Comparison of ENCODE assay signal across 21 cellular contexts in genomic region chr11:61195016-61195695, GRCh38. TPM values are rescaled to one million over a fixed set of nuclear protein-coding genes. Genes with fewer than 3 reads are reported as not detected.
"Had no signal": no experiment of that assay in that cellular context is flagged by ENCODE, and none has a peak within 500 bp of the region (broad histone marks: within the 10 kb centered on the region; RNA-seq: fewer than 3 reads in every experiment).

No MANE protein-coding gene starts in this region.

- H3K4me3 ChIP-seq: ascending aorta, coronary artery, vagina had no signal

- H3K27ac ChIP-seq: ascending aorta, coronary artery, vagina had no signal

- DNase-seq: activated CD4-positive, alpha-beta T cell treated with anti-CD3 and anti-CD28 coated beads, Interleukin-2, amount 10 ng/mL, durations not matched to agents 24 days and 14 days; activated CD8-positive, alpha-beta T cell treated with anti-CD3 and anti-CD28 coated beads, Interleukin-2, amount 10 ng/mL, durations not matched to agents 7 days and 5 days; activated naive CD4-positive, alpha-beta T cell treated with anti-CD3 and anti-CD28 coated beads for 36 hours; activated naive CD8-positive, alpha-beta T cell treated with anti-CD3 and anti-CD28 coated beads, Interleukin-2, amount 50 U/mL, for 24 hours; activated T-cell treated with anti-CD3 and anti-CD28 coated beads, Interleukin-2, amount 50 U/mL, for 4 hours; erythroblast; foreskin melanocyte; hypothalamus; mesendoderm; naive thymus-derived CD8-positive, alpha-beta T cell; occipital lobe; stimulated activated CD4-positive, alpha-beta T cell treated with anti-CD3 and anti-CD28 coated beads, Interleukin-2, amount 100 ng/mL, for 24 hours; stimulated activated naive CD4-positive, alpha-beta T cell treated with Interleukin-2 at 50 U/mL for 16 hours; SW 1271; T-helper 9 cell; trophoblast cell had no signal

- ATAC-seq: activated CD8-positive, alpha-beta T cell treated with anti-CD3 and anti-CD28 coated beads, Interleukin-2, amount 10 ng/mL, durations not matched to agents 7 days and 5 days; activated naive CD8-positive, alpha-beta T cell treated with anti-CD3 and anti-CD28 coated beads, Interleukin-2, amount 50 U/mL, for 24 hours; activated T-cell treated with anti-CD3 and anti-CD28 coated beads, Interleukin-2, amount 50 U/mL, for 4 hours; naive thymus-derived CD8-positive, alpha-beta T cell had no signal

- H3K36me3 Mint-ChIP-seq: naive thymus-derived CD8-positive, alpha-beta T cell had no signal

- H3K9me3 Mint-ChIP-seq: activated T-cell treated with anti-CD3 and anti-CD28 coated beads, Interleukin-2, amount 50 U/mL, for 4 hours; central memory CD8-positive, alpha-beta T cell; naive thymus-derived CD8-positive, alpha-beta T cell had no signal

- FAIRE-seq: keratinocyte had no signal

- H3K36me3 ChIP-seq: ascending aorta, vagina had no signal

- H3K4me1 ChIP-seq: ascending aorta, vagina had no signal

- H3K27ac Mint-ChIP-seq: activated CD4-positive, alpha-beta T cell treated with anti-CD3 and anti-CD28 coated beads, Interleukin-2, amount 10 ng/mL, durations not matched to agents 24 days and 14 days; activated CD8-positive, alpha-beta T cell treated with anti-CD3 and anti-CD28 coated beads, Interleukin-2, amount 10 ng/mL, durations not matched to agents 7 days and 5 days; activated naive CD4-positive, alpha-beta T cell treated with anti-CD3 and anti-CD28 coated beads for 36 hours; activated naive CD8-positive, alpha-beta T cell treated with anti-CD3 and anti-CD28 coated beads, Interleukin-2, amount 50 U/mL, for 24 hours; naive thymus-derived CD8-positive, alpha-beta T cell had no signal

- H3K9me3 ChIP-seq: ascending aorta had no signal

- H3K4me3 Mint-ChIP-seq: activated CD4-positive, alpha-beta T cell treated with anti-CD3 and anti-CD28 coated beads, Interleukin-2, amount 10 ng/mL, durations not matched to agents 24 days and 14 days; activated CD8-positive, alpha-beta T cell treated with anti-CD3 and anti-CD28 coated beads, Interleukin-2, amount 10 ng/mL, durations not matched to agents 7 days and 5 days; activated naive CD4-positive, alpha-beta T cell treated with anti-CD3 and anti-CD28 coated beads for 36 hours; activated naive CD8-positive, alpha-beta T cell treated with anti-CD3 and anti-CD28 coated beads, Interleukin-2, amount 50 U/mL, for 24 hours; activated T-cell treated with anti-CD3 and anti-CD28 coated beads, Interleukin-2, amount 50 U/mL, for 4 hours; central memory CD8-positive, alpha-beta T cell; naive thymus-derived CD8-positive, alpha-beta T cell had no signal

- H3K4me1 Mint-ChIP-seq: activated CD4-positive, alpha-beta T cell treated with anti-CD3 and anti-CD28 coated beads, Interleukin-2, amount 10 ng/mL, durations not matched to agents 24 days and 14 days; activated naive CD8-positive, alpha-beta T cell treated with anti-CD3 and anti-CD28 coated beads, Interleukin-2, amount 50 U/mL, for 24 hours; central memory CD8-positive, alpha-beta T cell; naive thymus-derived CD8-positive, alpha-beta T cell had no signal

- H3K27me3 Mint-ChIP-seq: activated naive CD8-positive, alpha-beta T cell treated with anti-CD3 and anti-CD28 coated beads, Interleukin-2, amount 50 U/mL, for 24 hours had no signal

- H3K27me3 ChIP-seq: ascending aorta, vagina had no signal

RNA-seq across cellular contexts. Expression of gene PGA3, which starts 8.2 kb away (rescaled TPM):
- total RNA-seq: activated CD4-positive, alpha-beta T cell treated with anti-CD3 and anti-CD28 coated beads, Interleukin-2, amount 10 ng/mL, durations not matched to agents 24 days and 14 days; activated CD8-positive, alpha-beta T cell treated with anti-CD3 and anti-CD28 coated beads, Interleukin-2, amount 10 ng/mL, durations not matched to agents 7 days and 5 days; activated naive CD4-positive, alpha-beta T cell treated with anti-CD3 and anti-CD28 coated beads for 36 hours; activated T-cell treated with anti-CD3 and anti-CD28 coated beads, Interleukin-2, amount 50 U/mL, for 4 hours; naive thymus-derived CD8-positive, alpha-beta T cell had no signal
- polyA plus RNA-seq: keratinocyte; naive thymus-derived CD8-positive, alpha-beta T cell had no signal

RNA-seq across cellular contexts. Expression of gene PGA4, which starts 27.0 kb away (rescaled TPM):
- total RNA-seq: activated CD4-positive, alpha-beta T cell treated with anti-CD3 and anti-CD28 coated beads, Interleukin-2, amount 10 ng/mL, durations not matched to agents 24 days and 14 days; activated CD8-positive, alpha-beta T cell treated with anti-CD3 and anti-CD28 coated beads, Interleukin-2, amount 10 ng/mL, durations not matched to agents 7 days and 5 days; activated naive CD4-positive, alpha-beta T cell treated with anti-CD3 and anti-CD28 coated beads for 36 hours; activated T-cell treated with anti-CD3 and anti-CD28 coated beads, Interleukin-2, amount 50 U/mL, for 4 hours; naive thymus-derived CD8-positive, alpha-beta T cell had no signal
- polyA plus RNA-seq: keratinocyte; naive thymus-derived CD8-positive, alpha-beta T cell had no signal

RNA-seq across cellular contexts. Expression of gene PGA5, which starts 45.8 kb away (rescaled TPM):
- total RNA-seq: activated CD4-positive, alpha-beta T cell treated with anti-CD3 and anti-CD28 coated beads, Interleukin-2, amount 10 ng/mL, durations not matched to agents 24 days and 14 days; activated CD8-positive, alpha-beta T cell treated with anti-CD3 and anti-CD28 coated beads, Interleukin-2, amount 10 ng/mL, durations not matched to agents 7 days and 5 days; activated naive CD4-positive, alpha-beta T cell treated with anti-CD3 and anti-CD28 coated beads for 36 hours; activated T-cell treated with anti-CD3 and anti-CD28 coated beads, Interleukin-2, amount 50 U/mL, for 4 hours; naive thymus-derived CD8-positive, alpha-beta T cell; occipital lobe; vagina had no signal
- polyA plus RNA-seq: keratinocyte; naive thymus-derived CD8-positive, alpha-beta T cell had no signal
